ENCODE assay signal across 8 cellular contexts in the genomic region with DNA sequence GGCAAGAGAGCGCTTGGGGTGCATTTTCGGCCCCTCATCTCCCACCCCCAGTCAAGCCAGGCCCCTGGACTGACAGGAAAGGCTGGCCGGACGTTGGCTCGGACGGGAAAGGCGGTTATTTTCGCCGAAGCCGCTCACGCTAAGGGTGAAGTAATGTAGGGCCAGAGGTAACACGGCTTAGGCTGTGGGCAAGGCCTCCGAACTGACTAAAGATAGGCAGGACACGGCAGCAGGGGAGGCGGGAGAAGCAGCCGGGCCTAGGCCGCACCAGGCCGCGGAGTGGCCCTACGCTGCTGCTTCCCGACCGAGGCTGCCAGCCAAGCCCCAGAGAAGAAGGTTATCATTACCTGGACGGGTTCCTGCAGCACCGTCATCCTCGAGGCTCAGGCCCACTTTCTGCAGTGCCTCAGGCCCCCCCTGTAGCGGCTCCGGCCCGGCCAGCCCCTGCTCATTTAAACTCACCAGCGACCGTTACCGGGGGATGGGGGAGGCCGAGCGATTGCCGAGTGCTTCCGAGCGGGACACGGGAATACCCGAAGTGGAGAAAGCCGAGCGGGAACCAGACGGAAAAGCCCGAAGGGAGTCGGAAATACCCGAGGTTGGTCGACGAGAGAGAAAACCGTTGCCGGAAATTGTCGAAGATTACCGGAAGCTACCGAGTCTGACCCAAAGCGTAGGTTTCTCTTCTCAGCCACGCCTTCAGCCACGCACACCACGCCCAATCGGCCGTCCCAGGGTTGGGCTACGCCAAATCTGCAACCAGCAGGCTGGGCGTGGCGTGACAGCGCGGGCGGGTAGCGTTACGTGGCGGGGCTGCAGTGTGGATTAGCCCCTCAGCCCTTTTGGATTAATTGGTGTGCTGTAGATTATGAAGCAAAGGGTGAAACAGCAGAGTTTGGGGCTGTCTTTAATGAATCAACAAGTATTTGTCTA. TPM values are rescaled to one million over a fixed set of nuclear protein-coding genes. Genes with fewer than 3 reads are reported as not detected.
DNase-seq lines count a peak whose midpoint lies in the region; ATAC-seq, FAIRE-seq and TF ChIP-seq lines count a peak whose summit lies in the region.

A gene with protein sequence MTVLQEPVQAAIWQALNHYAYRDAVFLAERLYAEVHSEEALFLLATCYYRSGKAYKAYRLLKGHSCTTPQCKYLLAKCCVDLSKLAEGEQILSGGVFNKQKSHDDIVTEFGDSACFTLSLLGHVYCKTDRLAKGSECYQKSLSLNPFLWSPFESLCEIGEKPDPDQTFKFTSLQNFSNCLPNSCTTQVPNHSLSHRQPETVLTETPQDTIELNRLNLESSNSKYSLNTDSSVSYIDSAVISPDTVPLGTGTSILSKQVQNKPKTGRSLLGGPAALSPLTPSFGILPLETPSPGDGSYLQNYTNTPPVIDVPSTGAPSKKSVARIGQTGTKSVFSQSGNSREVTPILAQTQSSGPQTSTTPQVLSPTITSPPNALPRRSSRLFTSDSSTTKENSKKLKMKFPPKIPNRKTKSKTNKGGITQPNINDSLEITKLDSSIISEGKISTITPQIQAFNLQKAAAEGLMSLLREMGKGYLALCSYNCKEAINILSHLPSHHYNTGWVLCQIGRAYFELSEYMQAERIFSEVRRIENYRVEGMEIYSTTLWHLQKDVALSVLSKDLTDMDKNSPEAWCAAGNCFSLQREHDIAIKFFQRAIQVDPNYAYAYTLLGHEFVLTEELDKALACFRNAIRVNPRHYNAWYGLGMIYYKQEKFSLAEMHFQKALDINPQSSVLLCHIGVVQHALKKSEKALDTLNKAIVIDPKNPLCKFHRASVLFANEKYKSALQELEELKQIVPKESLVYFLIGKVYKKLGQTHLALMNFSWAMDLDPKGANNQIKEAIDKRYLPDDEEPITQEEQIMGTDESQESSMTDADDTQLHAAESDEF (minus strand): TSS at position 497 of the 933 bp plus-strand sequence. CDS start 123 bp downstream, at position 374.

- WGBS in HepG2 (ENCODE audit: low lambda C conversion rate) = 2% methylated on average over 50 of the region's 66 CpGs

- peak within 1 kb of the TSS; percentile 86 to 91 (median 89) for H3K4me3 ChIP-seq in HepG2 (replicated peaks in 1 of 3; ENCODE audit: insufficient read depth in 1 of 3, low read depth in 2 of 3, low read length in 3 of 3)

- no TSS peak for BruUV-seq in HepG2 (replicated peaks; lab: Mats Ljungman, UMichigan)

- H3K36me3 ChIP-seq in HepG2 (replicated peaks in 1 of 2; ENCODE audit: control insufficient read depth in 1 of 2, insufficient read depth in 2 of 2, low read length in 2 of 2) = peaks cover 0 to 1% of the 10 kb centered on the region in 2 experiments; a peak in 2 of 5 replicates

- H3K9me3 Mint-ChIP-seq in activated CD4-positive, alpha-beta memory T cell treated with anti-CD3 and anti-CD28 coated beads for 36 hours = no peaks in the 10 kb centered on the region

- H3K9ac ChIP-seq in HepG2 (ENCODE audit: insufficient read depth, low read depth, low read length) = peak within 1 kb of the TSS; percentile 98

- peaks cover 0 to 4% of the 10 kb centered on the region in 2 experiments; a peak in 1 of 5 replicates for H3K27me3 ChIP-seq in HepG2 (ENCODE audit: control insufficient read depth in 1 of 2, insufficient read depth in 2 of 2, low read length in 2 of 2)

- H4K20me1 ChIP-seq in HepG2 (ENCODE audit: insufficient read depth, low read length) = peaks cover 32% of the 10 kb centered on the region

- H3K4me2 ChIP-seq in HepG2 (ENCODE audit: low read depth, low read length) = peak within 1 kb of the TSS; percentile 92

- H3K27ac ChIP-seq in HepG2 (ENCODE audit: extremely low read length, insufficient read depth, low read length) = peak within 1 kb of the TSS; percentile 90

- in situ Hi-C loops in HepG2 (cut with HindIII; ENCODE audit: extremely low pct_ligation_motif_present, low pct_unique_long_range_greater_than_20kb) = no loop called here

- H3K36me3 Mint-ChIP-seq in activated CD4-positive, alpha-beta memory T cell treated with anti-CD3 and anti-CD28 coated beads for 36 hours = peaks cover 6% of the 10 kb centered on the region

- POLR2A ChIA-PET in activated CD4-positive, alpha-beta memory T cell treated with anti-CD3 and anti-CD28 coated beads for 36 hours (lab: Charles Lee) = interaction anchor here (0.6 to 2.6 kb wide), 5 partner anchors 9 to 86 kb away, joined by 3 to 15 read pairs (median 4); no protein-coding TSS in a partner anchor
- POLR2A ChIA-PET in HepG2 (lab: Yijun Ruan, JAX) = interaction anchor here (0.6 to 1.4 kb wide), 10 partner anchors 8 to 461 kb away, joined by 3 to 7 read pairs (median 3); partner anchors contain the start of genes EFCAB13 and KPNB1

- TF ChIP-seq EP300 in HepG2 (IDR thresholded peaks at IDR 0.05; ENCODE audit: low read depth in 2 of 2, low read length in 2 of 2) (no peak; a peak in 1 of 4 replicates), HepG2 (CRISPR knock-in tag; IDR thresholded peaks at IDR 0.05; ENCODE audit: borderline replicate concordance) (peak; percentile 17; the same call in 1 of the 2 replicates)

- H3K27ac Mint-ChIP-seq in activated CD4-positive, alpha-beta memory T cell treated with anti-CD3 and anti-CD28 coated beads for 36 hours = peak within 1 kb of the TSS; percentile 90

- peak; percentile 99 for FAIRE-seq in HepG2 (lab: Jason Lieb, UNC)

- peak within 1 kb of the TSS; percentile 93 for H3K4me3 Mint-ChIP-seq in activated CD4-positive, alpha-beta memory T cell treated with anti-CD3 and anti-CD28 coated beads for 36 hours

- peaks cover 59% of the 10 kb centered on the region for H3K4me1 ChIP-seq in HepG2 (ENCODE audit: insufficient read depth, low read length)

- peak; percentile 78 to 83 for TF ChIP-seq POLR2A in HepG2 (IDR thresholded peaks at IDR 0.05; ENCODE audit: insufficient read depth in 1 of 2, low read depth in 2 of 2, low read length in 2 of 2)

- intact Hi-C loops in activated CD4-positive, alpha-beta memory T cell treated with anti-CD3 and anti-CD28 coated beads for 36 hours (cut with micrococcal nuclease) = loop anchor here (1.0 kb wide), 1 partner anchor 15 kb away; no protein-coding TSS in a partner anchor
- intact Hi-C loops in HepG2 (cut with micrococcal nuclease; ENCODE audit: unreplicated experiment) = loop anchor here (5.0 kb wide), 1 partner anchor 128 kb away; no protein-coding TSS in a partner anchor

- H3K9me3 ChIP-seq in HepG2 (ENCODE audit: low read length) = no peaks in the 10 kb centered on the region

- peak; percentile 63; the same call in 1 of the 2 replicates for TF ChIP-seq RAD21 in HepG2 (CRISPR knock-in tag; IDR thresholded peaks at IDR 0.05)

- H3K4me1 Mint-ChIP-seq in activated CD4-positive, alpha-beta memory T cell treated with anti-CD3 and anti-CD28 coated beads for 36 hours (ENCODE audit: low read depth) = peaks cover 48% of the 10 kb centered on the region

- TF ChIP-seq CTCF in HepG2 (CRISPR knock-in tag; IDR thresholded peaks at IDR 0.05) = no peak; the same call in none of the 2 replicates

- peaks cover 48% of the 10 kb centered on the region for H3K79me2 ChIP-seq in HepG2 (ENCODE audit: insufficient read depth, low read length)

- H2AFZ ChIP-seq in HepG2 (ENCODE audit: low read length) = peak within 1 kb of the TSS; percentile 83

- peak; percentile 100 for DNase-seq in CD1c-positive myeloid dendritic cell (ENCODE audit: extremely low spot score)
- peak; percentile 98 for DNase-seq in NCI-H82 treated with DMSO at 0.1 percent for 48 hours (lab: John Stamatoyannopoulos, UW; ENCODE audit: unreplicated experiment)
- DNase-seq in activated CD4-positive, alpha-beta memory T cell treated with anti-CD3 and anti-CD28 coated beads for 36 hours = peak; percentile 100
- peak; percentile 97 to 98 for DNase-seq in dermis microvascular lymphatic vessel endothelial cell (ENCODE audit: low read depth in 2 of 2)
- DNase-seq in HepG2 (ENCODE audit: low spot score) = peak; percentile 99
- DNase-seq in stimulated activated CD4-positive, alpha-beta T cell treated with anti-CD3 and anti-CD28 coated beads, Interleukin-4, amount 100 ng/mL, for 1 hour = peak; percentile 100

- peak; percentile 86 for ATAC-seq in GM19438 (IDR thresholded peaks at IDR 0.05; ENCODE audit: low read depth, unreplicated experiment)
- ATAC-seq in HG03575 (IDR thresholded peaks at IDR 0.05; ENCODE audit: extremely low read depth, insufficient number of reproducible peaks, low FRiP score, unreplicated experiment) = peak; percentile 67
- peak; percentile 95 for ATAC-seq in HepG2

- no peaks in the 10 kb centered on the region for H3K27me3 Mint-ChIP-seq in activated CD4-positive, alpha-beta memory T cell treated with anti-CD3 and anti-CD28 coated beads for 36 hours

- CTCF ChIA-PET in activated CD4-positive, alpha-beta memory T cell treated with anti-CD3 and anti-CD28 coated beads for 36 hours (lab: Charles Lee) = interaction anchor here (1.0 to 2.9 kb wide), 3 partner anchors 41 to 127 kb away, joined by 3 to 7 read pairs (median 3); no protein-coding TSS in a partner anchor
- CTCF ChIA-PET in HepG2 (lab: Yijun Ruan, JAX; ENCODE audit: low intra/inter-chr PET ratio, low total read pairs) = no interaction called here

RNA-seq across cellular contexts. Expression of the gene that starts here (rescaled TPM):
- total RNA-seq in activated CD4-positive, alpha-beta memory T cell treated with anti-CD3 and anti-CD28 coated beads for 36 hours = 100 to 1,000 TPM; 113 to 133 TPM
- total RNA-seq in dermis microvascular lymphatic vessel endothelial cell (121 and 123 TPM in 2 replicates), HepG2 (2016; rRNA removed; fragmentation: Illumina TruSeq; extraction: Trizol) (102 and 162 TPM in 2 replicates)
- 15.6 and 16.5 TPM in 2 replicates for total RNA-seq in HepG2 (2016; cell fraction: cytosol; rRNA removed; fragmentation: Illumina TruSeq; extraction: Trizol; ENCODE audit: low read depth)
- total RNA-seq in HepG2 (2016; cell fraction: insoluble cytoplasmic fraction; rRNA removed; fragmentation: Illumina TruSeq; extraction: Trizol) = 94.8 and 180 TPM in 2 replicates
- total RNA-seq in HepG2 (2016; cell fraction: membrane; rRNA removed; fragmentation: Illumina TruSeq; extraction: Trizol) = 45.9 and 57.6 TPM in 2 replicates
- 66.9 and 67.5 TPM in 2 replicates for total RNA-seq in HepG2 (2016; cell fraction: nucleus; rRNA removed; fragmentation: Illumina TruSeq; extraction: Trizol)
- 55.9 and 80.7 TPM in 2 replicates for polyA plus RNA-seq in HepG2 (2011; rRNA removed)
- 39.5 and 46.1 TPM in 2 replicates for polyA plus RNA-seq in HepG2 (2011; cell fraction: cytosol; rRNA removed)
- polyA plus RNA-seq in HepG2 (2011; cell fraction: nucleus; rRNA removed) = 54.9 and 64.9 TPM in 2 replicates
- 45.5 and 46.6 TPM in 2 replicates for polyA plus RNA-seq in HepG2 (2012)
- 4.4 and 5.4 TPM in 2 replicates for polyA plus RNA-seq in HepG2 (2016; cell fraction: cytosol; fragmentation: Illumina TruSeq; extraction: Trizol; ENCODE audit: low read depth)
- polyA plus RNA-seq in HepG2 (2016; cell fraction: insoluble cytoplasmic fraction; fragmentation: Illumina TruSeq; extraction: Trizol; ENCODE audit: low read depth) = 124 and 138 TPM in 2 replicates
- polyA plus RNA-seq in HepG2 (2016; cell fraction: membrane; fragmentation: Illumina TruSeq; extraction: Trizol; ENCODE audit: low read depth) = 16.5 and 20.8 TPM in 2 replicates
- 88.5 and 91.4 TPM in 2 replicates for polyA plus RNA-seq in HepG2 (2016; cell fraction: nucleus; fragmentation: Illumina TruSeq; extraction: Trizol; ENCODE audit: insufficient read depth, low read depth)
- 105 and 134 TPM in 2 replicates for polyA minus RNA-seq in HepG2 (2011; rRNA and poly(A)+ RNA removed; ENCODE audit: low replicate concordance)
- 70.2 and 86.9 TPM in 2 replicates for polyA minus RNA-seq in HepG2 (2011; cell fraction: cytosol; rRNA and poly(A)+ RNA removed)
- 68.6 and 73.8 TPM in 2 replicates for polyA minus RNA-seq in HepG2 (2011; cell fraction: nucleus; rRNA and poly(A)+ RNA removed)

Comparison
In these comparisons a context has a peak if more than half of its experiments do, and no peak if none do; other contexts are left out.
1. Peak in every context shown above with its lines: DNase-seq, ATAC-seq, H3K4me3 ChIP-seq and H3K27ac ChIP-seq.